Comparison of ENCODE assay signal across 18 cellular contexts in genomic region chr7:26474596-26474995, GRCh38.
"Had no signal": no experiment of that assay in that cellular context is flagged by ENCODE, and none has a peak within 500 bp of the region (broad histone marks: within the 10 kb centered on the region; RNA-seq: fewer than 3 reads in every experiment).

No MANE protein-coding gene starts in this region.

- H3K36me3 Mint-ChIP-seq: immature natural killer cell, memory B cell had no signal

- H3K4me3 Mint-ChIP-seq: immature natural killer cell, memory B cell had no signal

- H3K9me3 Mint-ChIP-seq: immature natural killer cell, memory B cell had no signal

- H3K27ac Mint-ChIP-seq: immature natural killer cell, memory B cell had no signal

- H3K4me1 Mint-ChIP-seq: immature natural killer cell, memory B cell had no signal

- DNase-seq: dermis blood vessel endothelial cell; dorsolateral prefrontal cortex; effector CD4-positive, alpha-beta T cell; effector memory CD4-positive, alpha-beta T cell; foreskin keratinocyte; heart left ventricle; hypothalamus; immature natural killer cell; islet precursor cell; kidney; kidney glomerular epithelial cell; left colon; left lung; left ventricle myocardium superior; lower lobe of right lung; mesendoderm; midbrain had no signal
